Comparison of ENCODE assay signal across 21 cellular contexts in genomic region chr11:86081465-86081864, GRCh38.
"Had no signal": no experiment of that assay in that cellular context is flagged by ENCODE, and none has a peak within 500 bp of the region (broad histone marks: within the 10 kb centered on the region; RNA-seq: fewer than 3 reads in every experiment).

No MANE protein-coding gene starts in this region.

- DNase-seq: dermis blood vessel endothelial cell; dorsolateral prefrontal cortex; effector CD4-positive, alpha-beta T cell; effector memory CD4-positive, alpha-beta T cell; foreskin keratinocyte; heart left ventricle; hypothalamus; immature natural killer cell; islet precursor cell; kidney; kidney glomerular epithelial cell; left lung; left ventricle myocardium superior; lower lobe of right lung; mesenchymal stem cell; naive thymus-derived CD4-positive, alpha-beta T cell had no signal

- H3K36me3 Mint-ChIP-seq: mesothelial cell of epicardium; naive thymus-derived CD4-positive, alpha-beta T cell had no signal

- H2AFZ ChIP-seq: hepatocyte had no signal

- H3K9me3 ChIP-seq: esophagus muscularis mucosa, gastroesophageal sphincter, left lung, lower lobe of right lung had no signal

- ATAC-seq: foreskin keratinocyte; gastroesophageal sphincter; heart left ventricle; left lung; left ventricle myocardium superior; lower lobe of right lung; naive thymus-derived CD4-positive, alpha-beta T cell had no signal

- H3K4me2 ChIP-seq: hepatocyte had no signal

- H3K27ac Mint-ChIP-seq: immature natural killer cell; mesothelial cell of epicardium; naive thymus-derived CD4-positive, alpha-beta T cell had no signal

- H3K79me2 ChIP-seq: hepatocyte had no signal

- H3K27me3 ChIP-seq: dorsolateral prefrontal cortex, esophagus muscularis mucosa, foreskin keratinocyte, gastroesophageal sphincter, heart left ventricle, hepatocyte, left lung had no signal

- H3K4me1 ChIP-seq: esophagus muscularis mucosa, foreskin keratinocyte, gastroesophageal sphincter, heart left ventricle, left lung, lower lobe of right lung had no signal

- H3K9me3 Mint-ChIP-seq: immature natural killer cell had no signal

- H3K27ac ChIP-seq: coronary artery, dorsolateral prefrontal cortex, esophagus muscularis mucosa, foreskin keratinocyte, gastroesophageal sphincter, heart left ventricle, hepatocyte, left lung, lower lobe of right lung had no signal

- H3K4me3 Mint-ChIP-seq: immature natural killer cell; mesothelial cell of epicardium; naive thymus-derived CD4-positive, alpha-beta T cell had no signal

- H3K4me1 Mint-ChIP-seq: immature natural killer cell; mesothelial cell of epicardium; naive thymus-derived CD4-positive, alpha-beta T cell had no signal

- H3K36me3 ChIP-seq: esophagus muscularis mucosa, gastroesophageal sphincter, heart left ventricle, left lung, lower lobe of right lung had no signal

- H3K4me3 ChIP-seq: coronary artery, dorsolateral prefrontal cortex, esophagus muscularis mucosa, gastroesophageal sphincter, heart left ventricle, hepatocyte, left lung, lower lobe of right lung had no signal
